ENCODE assay signal across 24 cellular contexts in the genomic region with DNA sequence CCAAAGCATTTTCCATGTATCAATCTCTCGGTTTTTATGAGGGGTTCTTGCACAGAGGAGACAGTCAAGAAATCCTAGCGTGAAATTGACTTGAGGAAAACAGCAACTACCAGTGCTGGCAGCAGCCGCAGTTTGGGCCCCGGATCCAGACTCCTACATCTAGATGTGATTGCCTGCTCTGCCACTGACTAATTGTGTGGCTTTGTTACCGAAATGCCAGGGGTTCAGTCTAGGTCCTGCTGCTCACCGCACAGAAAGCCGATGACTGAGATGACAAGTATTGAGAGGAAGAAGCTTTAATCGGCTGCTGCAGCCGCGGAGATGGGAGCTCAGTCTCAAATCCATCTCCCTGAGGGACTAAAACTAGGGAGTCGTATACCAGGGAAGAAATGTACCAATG. TPM values are rescaled to one million over a fixed set of nuclear protein-coding genes. Genes with fewer than 3 reads are reported as not detected.
DNase-seq lines count a peak whose midpoint lies in the region; ATAC-seq and TF ChIP-seq lines count a peak whose summit lies in the region.
"Had no signal": no experiment of that assay in that cellular context is flagged by ENCODE, and none has a peak within 500 bp of the region (broad histone marks: within the 10 kb centered on the region; RNA-seq: fewer than 3 reads in every experiment).

No MANE protein-coding gene starts in this region.

- no peaks in the 10 kb centered on the region for H3K27me3 ChIP-seq in RWPE2 (ENCODE audit: insufficient read depth, poor library complexity, severe bottlenecking)
- peaks cover 44% of the 10 kb centered on the region for H3K27me3 ChIP-seq in neutrophil
- no peaks in the 10 kb centered on the region for H3K27me3 ChIP-seq in effector memory CD4-positive, alpha-beta T cell (replicated peaks; ENCODE audit: control insufficient read depth, insufficient read depth, low read length, poor library complexity, severe bottlenecking)

- intact Hi-C loops in activated naive CD4-positive, alpha-beta T cell treated with anti-CD3 and anti-CD28 coated beads for 36 hours (cut with micrococcal nuclease), result no loop called here

- H3K27ac ChIP-seq in RWPE2 (ENCODE audit: poor library complexity, severe bottlenecking) (peak overlapping the region; percentile 75), epithelial cell of prostate (peak overlapping the region; percentile 86), neutrophil (peak overlapping the region; percentile 68)
- H3K27ac ChIP-seq in effector memory CD4-positive, alpha-beta T cell (ENCODE audit: insufficient read depth, low read length, poor library complexity, severe bottlenecking), result no peak overlapping the region

- H3K27me3 Mint-ChIP-seq in activated naive CD4-positive, alpha-beta T cell treated with anti-CD3 and anti-CD28 coated beads, Interleukin-2, amount 10 ng/mL, durations not matched to agents 7 days and 5 days, result no peaks in the 10 kb centered on the region
- no peaks in the 10 kb centered on the region for H3K27me3 Mint-ChIP-seq in activated naive CD4-positive, alpha-beta T cell treated with anti-CD3 and anti-CD28 coated beads for 36 hours (ENCODE audit: low read depth)

- peaks cover 23% of the 10 kb centered on the region for H3K36me3 Mint-ChIP-seq in activated naive CD4-positive, alpha-beta T cell treated with anti-CD3 and anti-CD28 coated beads, Interleukin-2, amount 10 ng/mL, durations not matched to agents 7 days and 5 days
- no peaks in the 10 kb centered on the region for H3K36me3 Mint-ChIP-seq in activated naive CD4-positive, alpha-beta T cell treated with anti-CD3 and anti-CD28 coated beads for 36 hours (ENCODE audit: low read depth)

- peaks cover 9% of the 10 kb centered on the region for H3K36me3 ChIP-seq in RWPE2 (ENCODE audit: low read depth)
- H3K36me3 ChIP-seq in neutrophil, result peaks cover 20% of the 10 kb centered on the region
- H3K36me3 ChIP-seq in effector memory CD4-positive, alpha-beta T cell (ENCODE audit: control insufficient read depth, insufficient read depth, low read length), result peaks cover 7% of the 10 kb centered on the region

- ATAC-seq in RWPE2 (ENCODE audit: low read depth), result no peak

- no peaks in the 10 kb centered on the region for H3K9me3 ChIP-seq in RWPE2 (ENCODE audit: severe bottlenecking)
- no peaks in the 10 kb centered on the region for H3K9me3 ChIP-seq in neutrophil
- H3K9me3 ChIP-seq in effector memory CD4-positive, alpha-beta T cell (ENCODE audit: control insufficient read depth, low read length), result no peaks in the 10 kb centered on the region

- H3K4me1 ChIP-seq in RWPE2 (ENCODE audit: insufficient read depth, poor library complexity, severe bottlenecking), result peaks cover 18% of the 10 kb centered on the region
- peaks cover 14 to 25% of the 10 kb centered on the region in 2 experiments for H3K4me1 ChIP-seq in neutrophil (ENCODE audit: control insufficient read depth in 1 of 2, insufficient read depth in 1 of 2, low read depth in 1 of 2, low read length in 1 of 2)
- peaks cover 14% of the 10 kb centered on the region for H3K4me1 ChIP-seq in effector memory CD4-positive, alpha-beta T cell (ENCODE audit: control insufficient read depth, insufficient read depth, low read length, poor library complexity, severe bottlenecking)

- TF ChIP-seq CTCF in RWPE2 (IDR thresholded peaks at IDR 0.05; ENCODE audit: poor library complexity, severe bottlenecking), result no peak
- TF ChIP-seq CTCF in neutrophil (IDR thresholded peaks at IDR 0.05), result no peak

- H3K4me1 Mint-ChIP-seq in activated naive CD4-positive, alpha-beta T cell treated with anti-CD3 and anti-CD28 coated beads, Interleukin-2, amount 10 ng/mL, durations not matched to agents 7 days and 5 days, result peaks cover 51% of the 10 kb centered on the region
- peaks cover 16% of the 10 kb centered on the region for H3K4me1 Mint-ChIP-seq in activated naive CD4-positive, alpha-beta T cell treated with anti-CD3 and anti-CD28 coated beads for 36 hours (ENCODE audit: low read depth)

- no peak overlapping the region for H3K4me3 Mint-ChIP-seq in activated naive CD4-positive, alpha-beta T cell treated with anti-CD3 and anti-CD28 coated beads, Interleukin-2, amount 10 ng/mL, durations not matched to agents 7 days and 5 days
- no peak overlapping the region for H3K4me3 Mint-ChIP-seq in activated naive CD4-positive, alpha-beta T cell treated with anti-CD3 and anti-CD28 coated beads for 36 hours
- H3K4me3 Mint-ChIP-seq: CD8-positive, alpha-beta memory T cell had no signal

- CTCF ChIA-PET in activated naive CD4-positive, alpha-beta T cell treated with anti-CD3 and anti-CD28 coated beads, Interleukin-2, amount 10 ng/mL, durations not matched to agents 7 days and 5 days (lab: Charles Lee), result interaction anchor here (0.8 kb wide), 1 partner anchor 44 kb away, joined by 5 read pairs; a partner anchor contains a TSS
- CTCF ChIA-PET in activated naive CD4-positive, alpha-beta T cell treated with anti-CD3 and anti-CD28 coated beads for 36 hours (lab: Charles Lee), result no interaction called here

- no peaks in the 10 kb centered on the region for H3K9me3 Mint-ChIP-seq in activated naive CD4-positive, alpha-beta T cell treated with anti-CD3 and anti-CD28 coated beads, Interleukin-2, amount 10 ng/mL, durations not matched to agents 7 days and 5 days
- no peaks in the 10 kb centered on the region for H3K9me3 Mint-ChIP-seq in activated naive CD4-positive, alpha-beta T cell treated with anti-CD3 and anti-CD28 coated beads for 36 hours
- H3K9me3 Mint-ChIP-seq: CD8-positive, alpha-beta memory T cell had no signal

- H3K4me3 ChIP-seq in RWPE2 (ENCODE audit: severe bottlenecking), result no peak overlapping the region
- no peak overlapping the region for H3K4me3 ChIP-seq in neutrophil (ENCODE audit: low read depth in 1 of 2, low read length in 1 of 2)
- no peak overlapping the region for H3K4me3 ChIP-seq in effector memory CD4-positive, alpha-beta T cell (ENCODE audit: insufficient read depth, low read depth, low read length, poor library complexity, severe bottlenecking)

- no peak for DNase-seq in activated naive CD4-positive, alpha-beta T cell treated with anti-CD3 and anti-CD28 coated beads, Interleukin-2, amount 10 ng/mL, durations not matched to agents 7 days and 5 days
- DNase-seq in activated naive CD4-positive, alpha-beta T cell treated with anti-CD3 and anti-CD28 coated beads for 36 hours, result no peak
- no peak for DNase-seq in RWPE2 (ENCODE audit: low spot score)
- DNase-seq in epithelial cell of prostate (ENCODE audit: low read depth, low spot score), result no peak
- no peak for DNase-seq in HT-29 (ENCODE audit: low spot score)
- no peak for DNase-seq in NOMO-1 (lab: John Stamatoyannopoulos, UW; ENCODE audit: unreplicated experiment in 2 of 2)
- no peak for DNase-seq in effector memory CD4-positive, alpha-beta T cell
- DNase-seq: 8988T; AML-193; C1 segment of cervical spinal cord; Calu3; CD8-positive, alpha-beta memory T cell; DMS153; Karpas-422; NCI-H1417; NCI-H1694 treated with DMSO at 0.1 percent for 48 hours; NCI-H2081 treated with DMSO at 0.1 percent for 48 hours; NCI-H2171 treated with DMSO at 0.1 percent for 48 hours; NCI-H446; NCI-H526; RPMI8226; SIG-M5 had no signal

- H3K27ac Mint-ChIP-seq in activated naive CD4-positive, alpha-beta T cell treated with anti-CD3 and anti-CD28 coated beads, Interleukin-2, amount 10 ng/mL, durations not matched to agents 7 days and 5 days, result peak overlapping the region; percentile 55
- H3K27ac Mint-ChIP-seq in activated naive CD4-positive, alpha-beta T cell treated with anti-CD3 and anti-CD28 coated beads for 36 hours, result no peak overlapping the region

RNA-seq across cellular contexts. Expression of a gene that starts 8.2 kb away (rescaled TPM):
- 10 to 100 TPM; 11.8 to 13.2 TPM for total RNA-seq in activated naive CD4-positive, alpha-beta T cell treated with anti-CD3 and anti-CD28 coated beads for 36 hours
- total RNA-seq in HT-29 (2014; rRNA removed; shearing (Covaris generic)), result not detected in 2 replicates
- total RNA-seq: Calu3, M059J had no signal

RNA-seq across cellular contexts. Expression of a gene that starts 14.6 kb away (rescaled TPM):
- 10 to 100 TPM; 14.8 to 17.6 TPM for total RNA-seq in activated naive CD4-positive, alpha-beta T cell treated with anti-CD3 and anti-CD28 coated beads for 36 hours
- 25.9 and 28.5 TPM in 2 replicates for total RNA-seq in HT-29 (2014; rRNA removed; shearing (Covaris generic))

RNA-seq across cellular contexts. Expression of a gene that starts 14.8 kb away (rescaled TPM):
- 10 to 100 TPM; 85.6 to 92.6 TPM for total RNA-seq in activated naive CD4-positive, alpha-beta T cell treated with anti-CD3 and anti-CD28 coated beads for 36 hours
- total RNA-seq in HT-29 (2014; rRNA removed; shearing (Covaris generic)), result 45.5 and 47.8 TPM in 2 replicates

RNA-seq across cellular contexts. Expression of a gene that starts 43.5 kb away (rescaled TPM):
- 10 to 100 TPM; 39.8 to 42.3 TPM for total RNA-seq in activated naive CD4-positive, alpha-beta T cell treated with anti-CD3 and anti-CD28 coated beads for 36 hours
- total RNA-seq in HT-29 (2014; rRNA removed; shearing (Covaris generic)), result 39.2 and 45.1 TPM in 2 replicates

RNA-seq across cellular contexts. Expression of a gene that starts 44.2 kb away (rescaled TPM):
- 100 to 1,000 TPM; 126 TPM for total RNA-seq in activated naive CD4-positive, alpha-beta T cell treated with anti-CD3 and anti-CD28 coated beads for 36 hours
- total RNA-seq in HT-29 (2014; rRNA removed; shearing (Covaris generic)), result 57.0 and 66.3 TPM in 2 replicates

Comparison
In these comparisons a context has a peak if more than half of its experiments do, and no peak if none do; other contexts are left out.
1. RNA of a gene that starts 8.2 kb away (total RNA-seq): 11.8 to 13.2 TPM in activated naive CD4-positive, alpha-beta T cell treated with anti-CD3 and anti-CD28 coated beads for 36 hours; not detected in HT-29; every median in the first group is over 10 times any median in the second.